1 cellular context compared by ENCODE assay signal in genomic region chr19:43760941-43761340, GRCh38.
TF ChIP-seq lines count a peak whose summit lies in the region.

No MANE protein-coding gene starts in this region.

TF ChIP-seq in WTC11, 78 proteins besides CTCF, POLR2A, EP300 and RAD21 (continued from another document):
- no peak for TF ChIP-seq MXD4 (CRISPR knock-in tag; IDR thresholded peaks at IDR 0.05; ENCODE audit: borderline replicate concordance)
- no peak for TF ChIP-seq ELF4 (CRISPR knock-in tag; IDR thresholded peaks at IDR 0.05; ENCODE audit: low read depth)
- no peak for TF ChIP-seq EMX1 (CRISPR knock-in tag; IDR thresholded peaks at IDR 0.05)
